In genomic region chr3:120894285-120894684, GRCh38 we compare ENCODE assay signal across 14 cellular contexts. TPM values are rescaled to one million over a fixed set of nuclear protein-coding genes. Genes with fewer than 3 reads are reported as not detected.
DNase-seq lines count a peak whose midpoint lies in the region; ATAC-seq and TF ChIP-seq lines count a peak whose summit lies in the region.
"Had no signal": no experiment of that assay in that cellular context is flagged by ENCODE, and none has a peak within 500 bp of the region (broad histone marks: within the 10 kb centered on the region; RNA-seq: fewer than 3 reads in every experiment).

No MANE protein-coding gene starts in this region.

- H3K4me1 ChIP-seq in HEK293 (ENCODE audit: control insufficient read depth, insufficient read depth, low read length): no peaks in the 10 kb centered on the region; the same call in none of the 2 replicates
- H3K4me1 ChIP-seq in mucosa of descending colon (ENCODE audit: low read depth): peaks cover 4% of the 10 kb centered on the region

- CTCF ChIA-PET in HEK293 (lab: Yijun Ruan, JAX): no interaction called here

- intact Hi-C loops in mucosa of descending colon (cut with DNase I, micrococcal nuclease): no loop called here

- DNase-seq in mucosa of descending colon: peak in 1 of 3 donors; percentile 6
- no peak for DNase-seq in NCI-H1105 (lab: John Stamatoyannopoulos, UW)
- DNase-seq in AML-193 (lab: John Stamatoyannopoulos, UW): no peak
- DNase-seq in NCI-H748 (lab: John Stamatoyannopoulos, UW; ENCODE audit: unreplicated experiment): no peak
- DNase-seq: NCI-H2029, SK-N-SH had no signal

- no peak for TF ChIP-seq CTCF in 22Rv1 (IDR thresholded peaks at IDR 0.05)
- no peak for TF ChIP-seq CTCF in HEK293 (tag by site-specific recombination; IDR thresholded peaks at IDR 0.05)
- no peak for TF ChIP-seq CTCF in VCaP (conservative IDR thresholded peaks at IDR 0.05)
- TF ChIP-seq CTCF in mucosa of descending colon (IDR thresholded peaks at IDR 0.05): no peak

- POLR2A ChIA-PET in HEK293 (lab: Yijun Ruan, JAX): no interaction called here

- no peaks in the 10 kb centered on the region for H3K9me3 ChIP-seq in HEK293 (ENCODE audit: control insufficient read depth, insufficient read depth, low read depth, low read length)
- H3K9me3 ChIP-seq in mucosa of descending colon: no peaks in the 10 kb centered on the region
- H3K9me3 ChIP-seq: SK-N-SH, thoracic aorta had no signal

- no peak overlapping the region for H3K4me3 ChIP-seq in HEK293 (ENCODE audit: low read depth, low read length)
- H3K4me3 ChIP-seq in mucosa of descending colon: no peak overlapping the region
- H3K4me3 ChIP-seq: lung, thoracic aorta had no signal

- ATAC-seq in mucosa of descending colon: peak; percentile 46
- ATAC-seq in GM19455 (IDR thresholded peaks at IDR 0.05; ENCODE audit: unreplicated experiment): no peak
- ATAC-seq: activated naive CD4-positive, alpha-beta T cell treated with anti-CD3 and anti-CD28 coated beads, Interleukin-2, amount 50 U/mL, for 72 hours; WTC11 had no signal

- H3K27ac ChIP-seq in 22Rv1 (peak overlapping the region; percentile 23; the same call in 1 of the 2 replicates), HEK293 (ENCODE audit: extremely low read depth, low read depth, low read length) (no peak overlapping the region), VCaP (peak overlapping the region; percentile 57)
- H3K27ac ChIP-seq: thoracic aorta had no signal

- H3K36me3 ChIP-seq in HEK293 (ENCODE audit: control insufficient read depth in 2 of 2, insufficient read depth in 1 of 2, low read length in 2 of 2) (no peaks in the 10 kb centered on the region), mucosa of descending colon (ENCODE audit: low read depth) (no peaks in the 10 kb centered on the region)
- H3K36me3 ChIP-seq: thoracic aorta had no signal

TF ChIP-seq in HEK293, 187 proteins besides CTCF, POLR2A, EP300 and RAD21:
- TF ChIP-seq YY1 (tag by site-specific recombination; IDR thresholded peaks at IDR 0.05) (no peak), PRDM6 (tag by site-specific recombination; IDR thresholded peaks at IDR 0.05) (peak; percentile 84), ZNF549 (tag by site-specific recombination; IDR thresholded peaks at IDR 0.05) (no peak), ZSCAN5A (tag by site-specific recombination; IDR thresholded peaks at IDR 0.05) (no peak), GLIS1 (tag by site-specific recombination; IDR thresholded peaks at IDR 0.05) (peak; percentile 25; the same call in 1 of the 2 replicates), ZNF701 (tag by site-specific recombination; IDR thresholded peaks at IDR 0.05) (no peak), ZNF274 (IDR thresholded peaks at IDR 0.05; ENCODE audit: low read length) (no peak), ZNF274 (tag by site-specific recombination; IDR thresholded peaks at IDR 0.05; ENCODE audit: borderline replicate concordance) (no peak), OSR2 (tag by site-specific recombination; IDR thresholded peaks at IDR 0.05) (0 out of 2 replicates have a peak, but pooled peaks have one; percentile 9), ZNF561 (tag by site-specific recombination; IDR thresholded peaks at IDR 0.05; ENCODE audit: borderline replicate concordance) (peak; percentile 34; the same call in 1 of the 2 replicates), ZSCAN30 (tag by site-specific recombination; IDR thresholded peaks at IDR 0.05) (0 out of 2 replicates have a peak, but pooled peaks have one; percentile 30), HOXD13 (CRISPR knock-in tag; IDR thresholded peaks at IDR 0.05; ENCODE audit: borderline replicate concordance) (peak; percentile 30; the same call in 1 of the 2 replicates), FEZF1 (tag by site-specific recombination; IDR thresholded peaks at IDR 0.05) (peak; percentile 77), ZNF335 (tag by site-specific recombination; conservative IDR thresholded peaks at IDR 0.05) (peak; percentile 17; the same call in 1 of the 2 replicates)

RNA-seq across cellular contexts. Expression of gene STXBP5L, which starts 13.7 kb away (rescaled TPM):
- 1 to 10 TPM in 1 of 3 donors, under 1 TPM in 2; 0.34 to 7.3 (median 0.61) TPM for total RNA-seq in mucosa of descending colon
- total RNA-seq: activated naive CD4-positive, alpha-beta T cell treated with anti-CD3 and anti-CD28 coated beads, Interleukin-2, amount 50 U/mL, for 72 hours had no signal
